Comparison of ENCODE assay signal across 1 cellular context in genomic region chr17:72386619-72387237, GRCh38.
TF ChIP-seq lines count a peak whose summit lies in the region.

No MANE protein-coding gene starts in this region.

TF ChIP-seq in HepG2, 621 proteins besides CTCF, POLR2A, EP300 and RAD21 (continued from another document and continues in another):
- TF ChIP-seq HMGXB3 (CRISPR knock-in tag; IDR thresholded peaks at IDR 0.05; ENCODE audit: borderline replicate concordance) = peak; percentile 33; the same call in 1 of the 2 replicates
- no peak for TF ChIP-seq HCFC1 (IDR thresholded peaks at IDR 0.05; ENCODE audit: low read depth, low read length)
- TF ChIP-seq NAIF1 (CRISPR knock-in tag; IDR thresholded peaks at IDR 0.05; ENCODE audit: borderline replicate concordance) = no peak
- peak; percentile 72; the same call in 1 of the 2 replicates for TF ChIP-seq ZNF772 (CRISPR knock-in tag; IDR thresholded peaks at IDR 0.05)
- TF ChIP-seq ZNF720 (CRISPR knock-in tag; IDR thresholded peaks at IDR 0.05) = no peak
- peak; percentile 79 for TF ChIP-seq FOSL2 (CRISPR knock-in tag; IDR thresholded peaks at IDR 0.05)
- no peak for TF ChIP-seq ZNF768 (CRISPR knock-in tag; IDR thresholded peaks at IDR 0.05)
- TF ChIP-seq TIGD3 (CRISPR knock-in tag; IDR thresholded peaks at IDR 0.05; ENCODE audit: borderline replicate concordance) = no peak
- no peak for TF ChIP-seq ZNF143 (CRISPR knock-in tag; IDR thresholded peaks at IDR 0.05)
- TF ChIP-seq ZNF614 (CRISPR knock-in tag; IDR thresholded peaks at IDR 0.05; ENCODE audit: borderline replicate concordance) = no peak
- no peak for TF ChIP-seq ETV6 (CRISPR knock-in tag; conservative IDR thresholded peaks at IDR 0.05)
- peak; percentile 87 for TF ChIP-seq RARA (CRISPR knock-in tag; IDR thresholded peaks at IDR 0.05)
- peak; percentile 79; the same call in 1 of the 2 replicates for TF ChIP-seq HOXD1 (CRISPR knock-in tag; IDR thresholded peaks at IDR 0.05)
- no peak for TF ChIP-seq ZNF550 (CRISPR knock-in tag; IDR thresholded peaks at IDR 0.05; ENCODE audit: borderline replicate concordance)
- no peak for TF ChIP-seq THAP7 (CRISPR knock-in tag; IDR thresholded peaks at IDR 0.05)
- TF ChIP-seq KAT8 (CRISPR knock-in tag; IDR thresholded peaks at IDR 0.05) = peak; percentile 64; the same call in 1 of the 2 replicates
- TF ChIP-seq ZNF350 (CRISPR knock-in tag; IDR thresholded peaks at IDR 0.05; ENCODE audit: borderline replicate concordance, low read depth) = peak; percentile 92
- no peak for TF ChIP-seq SMARCC2 (IDR thresholded peaks at IDR 0.05)
- no peak for TF ChIP-seq ZNF660 (CRISPR knock-in tag; IDR thresholded peaks at IDR 0.05; ENCODE audit: borderline replicate concordance, low read depth)
- no peak for TF ChIP-seq CREBL2 (CRISPR knock-in tag; IDR thresholded peaks at IDR 0.05; ENCODE audit: borderline replicate concordance)
- no peak for TF ChIP-seq ZNF451 (CRISPR knock-in tag; IDR thresholded peaks at IDR 0.05)
- TF ChIP-seq ZNF678 (CRISPR knock-in tag; IDR thresholded peaks at IDR 0.05) = no peak
- no peak for TF ChIP-seq NFAT5 (CRISPR knock-in tag; IDR thresholded peaks at IDR 0.05)
- no peak; the same call in 1 of the 2 replicates for TF ChIP-seq RFXANK (CRISPR knock-in tag; IDR thresholded peaks at IDR 0.05)
- no peak for TF ChIP-seq BATF2 (CRISPR knock-in tag; IDR thresholded peaks at IDR 0.05)
- no peak for TF ChIP-seq FUBP1 (CRISPR knock-in tag; IDR thresholded peaks at IDR 0.05; ENCODE audit: borderline replicate concordance)
- no peak; the same call in 1 of the 2 replicates for TF ChIP-seq ZNF605 (CRISPR knock-in tag; IDR thresholded peaks at IDR 0.05)
- no peak for TF ChIP-seq TRIM22 (IDR thresholded peaks at IDR 0.05)
- no peak for TF ChIP-seq SUZ12 (IDR thresholded peaks at IDR 0.05; ENCODE audit: low read depth, low read length)
- TF ChIP-seq ATF7-NPFF (CRISPR knock-in tag; IDR thresholded peaks at IDR 0.05; ENCODE audit: low read depth) = no peak
- TF ChIP-seq THAP9 (CRISPR knock-in tag; IDR thresholded peaks at IDR 0.05; ENCODE audit: borderline replicate concordance) = peak; percentile 82; the same call in 1 of the 2 replicates
- no peak for TF ChIP-seq LRRFIP1 (CRISPR knock-in tag; conservative IDR thresholded peaks at IDR 0.05)
- no peak for TF ChIP-seq AGO1 (IDR thresholded peaks at IDR 0.05; ENCODE audit: low read depth, low read length, poor library complexity, severe bottlenecking)
- TF ChIP-seq ZNF232 (CRISPR knock-in tag; IDR thresholded peaks at IDR 0.05; ENCODE audit: borderline replicate concordance) = no peak
